In the genomic region with DNA sequence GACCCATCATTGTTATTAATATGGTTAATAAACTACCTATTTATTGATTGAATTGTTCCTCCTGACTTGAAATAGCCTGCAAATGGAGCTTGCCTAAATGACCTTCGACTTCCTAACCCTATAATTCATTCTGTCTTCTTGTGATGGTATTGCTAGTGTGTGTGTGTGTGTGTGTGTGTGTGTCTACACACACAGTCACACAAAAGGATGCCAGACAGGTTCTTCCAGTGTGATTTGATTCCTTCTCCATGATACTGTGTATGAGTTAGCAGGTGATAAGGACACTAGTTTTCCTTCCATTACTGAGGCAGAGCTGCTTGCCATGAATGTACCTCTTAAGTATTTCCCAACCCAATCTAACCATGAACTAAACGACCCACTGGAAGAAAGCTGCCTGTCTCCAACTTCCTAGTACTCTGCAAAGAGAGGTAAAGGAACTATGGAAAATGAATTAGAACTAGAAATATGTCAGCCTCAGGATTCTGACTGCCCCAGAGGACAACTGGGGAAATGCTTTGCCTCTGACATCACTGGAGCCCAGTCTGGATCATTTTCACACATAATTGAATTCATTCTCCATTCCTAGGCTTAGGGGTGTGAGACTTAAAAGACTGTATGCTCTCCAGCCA, we compare ENCODE assay signal across 8 cellular contexts. TPM values are rescaled to one million over a fixed set of nuclear protein-coding genes. Genes with fewer than 3 reads are reported as not detected.
A peak's percentile ranks its signal among the peaks of the same experiment; 100 is the strongest.
DNase-seq lines count a peak whose midpoint lies in the region; ATAC-seq, FAIRE-seq and TF ChIP-seq lines count a peak whose summit lies in the region.

No MANE protein-coding gene starts in this region.

- intact Hi-C loops in Caco-2 (cut with micrococcal nuclease; ENCODE audit: unreplicated experiment): no loop called here
- intact Hi-C loops in PC-9 (cut with micrococcal nuclease; ENCODE audit: unreplicated experiment): no loop called here
- intact Hi-C loops in endothelial cell of umbilical vein (cut with micrococcal nuclease): loop anchor here (10.0 kb wide), 1 partner anchor 269 kb away; the partner anchor contains the start of gene CSF3

- H3K27ac Mint-ChIP-seq in Caco-2 (ENCODE audit: unreplicated experiment): peak overlapping the region; percentile 69

- BruUV-seq in Caco-2 (replicated peaks; lab: Mats Ljungman, UMichigan): no TSS peak
- BruUV-seq in PC-9 (replicated peaks; lab: Mats Ljungman, UMichigan): no TSS peak
- TSS peak; percentile 81 for BruUV-seq in endothelial cell of umbilical vein (replicated peaks; lab: Mats Ljungman, UMichigan)

- no peaks in the 10 kb centered on the region for H3K9me3 Mint-ChIP-seq in Caco-2 (ENCODE audit: unreplicated experiment)

- no peaks in the 10 kb centered on the region for H3K9me3 ChIP-seq in Caco-2
- no peaks in the 10 kb centered on the region for H3K9me3 ChIP-seq in PC-9 (ENCODE audit: insufficient read depth, low read depth)
- H3K9me3 ChIP-seq in endothelial cell of umbilical vein (replicated peaks; ENCODE audit: control insufficient read depth, insufficient read depth, low read length): no peaks in the 10 kb centered on the region
- H3K9me3 ChIP-seq in neutrophil: no peaks in the 10 kb centered on the region
- no peaks in the 10 kb centered on the region for H3K9me3 ChIP-seq in effector memory CD4-positive, alpha-beta T cell (ENCODE audit: control insufficient read depth, low read length)

- DNase-seq in Caco-2 (peak; percentile 80 to 82), PC-9 (peak; percentile 57 to 97), endothelial cell of umbilical vein (ENCODE audit: low read depth, low spot score) (peak; percentile 73), NCI-H2171 (lab: John Stamatoyannopoulos, UW) (no peak), NK-92 (lab: John Stamatoyannopoulos, UW; ENCODE audit: unreplicated experiment) (no peak)
- DNase-seq in effector memory CD4-positive, alpha-beta T cell: no peak

- POLR2A ChIA-PET in Caco-2 (lab: Charles Lee) (interaction anchor here (0.6 to 0.9 kb wide), 4 partner anchors 34 to 183 kb away, joined by 3 to 4 read pairs (median 4); partner anchors contain the start of gene WIPF2), PC-9 (lab: Charles Lee; ENCODE audit: unreplicated experiment) (interaction anchor here (0.5 to 0.6 kb wide), 2 partner anchors 28 to 65 kb away, joined by 3 to 9 read pairs; partner anchors contain the start of gene WIPF2), endothelial cell of umbilical vein (lab: Charles Lee) (interaction anchor here (0.6 to 0.8 kb wide), 3 partner anchors 36 to 144 kb away, joined by 3 to 7 read pairs (median 3); partner anchors contain the start of gene CASC3)

- dilution Hi-C loops in endothelial cell of umbilical vein (cut with MboI; ENCODE audit: extremely low pct_ligation_motif_present, low sequenced_read_pairs): no loop called here

- peak overlapping the region; percentile 45 for H3K9ac ChIP-seq in endothelial cell of umbilical vein (replicated peaks; ENCODE audit: extremely low read depth, insufficient read depth, low read length)

- no peak for TF ChIP-seq POLR2A in endothelial cell of umbilical vein (IDR thresholded peaks at IDR 0.05; ENCODE audit: low read depth, low read length)

- H3K36me3 Mint-ChIP-seq in Caco-2 (ENCODE audit: insufficient read depth, unreplicated experiment): peaks cover 62% of the 10 kb centered on the region

- H3K4me3 ChIP-seq in Caco-2 (ENCODE audit: low read depth, low read length): no peak overlapping the region
- H3K4me3 ChIP-seq in PC-9: peak overlapping the region; percentile 45
- H3K4me3 ChIP-seq in endothelial cell of umbilical vein (replicated peaks in 1 of 3; ENCODE audit: insufficient read depth in 1 of 3, low read depth in 1 of 3, low read length in 3 of 3): peak overlapping the region in 1 of 3 experiments; percentile 23
- H3K4me3 ChIP-seq in neutrophil (ENCODE audit: low read depth in 1 of 2, low read length in 1 of 2): no peak overlapping the region
- no peak overlapping the region for H3K4me3 ChIP-seq in effector memory CD4-positive, alpha-beta T cell (ENCODE audit: insufficient read depth, low read depth, low read length, poor library complexity, severe bottlenecking)

- peaks cover 3% of the 10 kb centered on the region for H3K36me3 ChIP-seq in Caco-2 (ENCODE audit: control insufficient read depth, insufficient read depth, low read length)
- H3K36me3 ChIP-seq in PC-9 (ENCODE audit: low read depth): 0 out of 2 replicates have a peak, but pooled peaks cover 8% of the 10 kb centered on the region
- H3K36me3 ChIP-seq in endothelial cell of umbilical vein (ENCODE audit: control insufficient read depth in 2 of 2, extremely low read depth in 1 of 2, insufficient read depth in 2 of 2, low read length in 2 of 2): peaks cover 3 to 8% of the 10 kb centered on the region in 2 experiments
- H3K36me3 ChIP-seq in neutrophil: peaks cover 49% of the 10 kb centered on the region
- H3K36me3 ChIP-seq in effector memory CD4-positive, alpha-beta T cell (ENCODE audit: control insufficient read depth, insufficient read depth, low read length): peaks cover 21% of the 10 kb centered on the region

- FAIRE-seq in endothelial cell of umbilical vein (lab: Jason Lieb, UNC): peak; percentile 89

- H3K27ac ChIP-seq in PC-9 (peak overlapping the region; percentile 97), endothelial cell of umbilical vein (ENCODE audit: insufficient read depth, low read depth, low read length) (peak overlapping the region; percentile 78), neutrophil (peak overlapping the region; percentile 50)
- no peak overlapping the region for H3K27ac ChIP-seq in effector memory CD4-positive, alpha-beta T cell (ENCODE audit: insufficient read depth, low read length, poor library complexity, severe bottlenecking)

- peaks cover 26% of the 10 kb centered on the region for H3K79me2 ChIP-seq in PC-9 (ENCODE audit: low read depth)
- H3K79me2 ChIP-seq in endothelial cell of umbilical vein (ENCODE audit: control insufficient read depth, insufficient read depth, low read length): peaks cover 8% of the 10 kb centered on the region

- CTCF ChIA-PET in Caco-2 (lab: Charles Lee) (interaction anchor here (0.6 to 1.4 kb wide), 4 partner anchors 65 to 786 kb away, joined by 3 to 7 read pairs (median 4); partner anchors contain the start of gene WIPF2), PC-9 (lab: Charles Lee) (interaction anchor here (0.6 to 1.1 kb wide), 3 partner anchors 65 to 114 kb away, joined by 3 to 5 read pairs (median 3); partner anchors contain the start of gene WIPF2), endothelial cell of umbilical vein (lab: Charles Lee) (interaction anchor here (0.6 to 2.4 kb wide), 6 partner anchors 8 to 93 kb away, joined by 3 to 13 read pairs (median 8); partner anchors contain the start of gene WIPF2)

- peaks cover 67% of the 10 kb centered on the region for H3F3A ChIP-seq in PC-9 (ENCODE audit: insufficient read depth, low read depth)

- H3K9me2 ChIP-seq in PC-9 (ENCODE audit: insufficient read depth): no peaks in the 10 kb centered on the region

- no peak overlapping the region for H2AFZ ChIP-seq in PC-9
- no peak overlapping the region for H2AFZ ChIP-seq in endothelial cell of umbilical vein (ENCODE audit: low read depth, low read length)

- H3K4me1 Mint-ChIP-seq in Caco-2 (ENCODE audit: low read depth, unreplicated experiment): peaks cover 15% of the 10 kb centered on the region

- H3K4me3 Mint-ChIP-seq in Caco-2 (ENCODE audit: unreplicated experiment): peak overlapping the region; percentile 37

- no peaks in the 10 kb centered on the region for H3K9me1 ChIP-seq in endothelial cell of umbilical vein (replicated peaks; ENCODE audit: control insufficient read depth, extremely low read depth, insufficient read depth, low read length)

- ATAC-seq in HG03460 (IDR thresholded peaks at IDR 0.05; ENCODE audit: unreplicated experiment): no peak

- peak overlapping the region; percentile 74 for H3K4me2 ChIP-seq in PC-9
- H3K4me2 ChIP-seq in endothelial cell of umbilical vein (ENCODE audit: insufficient read depth, low read length): peak overlapping the region; percentile 83

- TF ChIP-seq CTCF in Caco-2 (IDR thresholded peaks at IDR 0.05; ENCODE audit: insufficient read depth in 1 of 2, low read depth in 1 of 2, low read length in 1 of 2, severe bottlenecking in 1 of 2, unreplicated experiment in 1 of 2) (no peak), PC-9 (conservative IDR thresholded peaks at IDR 0.05) (peak; percentile 42; the same call in 1 of the 2 replicates), endothelial cell of umbilical vein (IDR thresholded peaks at IDR 0.05; ENCODE audit: extremely low read depth in 1 of 2, insufficient read depth in 1 of 2, low read depth in 1 of 2, low read length in 2 of 2) (peak in 1 of 2 donors; percentile 37), neutrophil (IDR thresholded peaks at IDR 0.05) (no peak)

- peaks cover 24% of the 10 kb centered on the region for H3K4me1 ChIP-seq in Caco-2
- peaks cover 64% of the 10 kb centered on the region for H3K4me1 ChIP-seq in PC-9 (replicated peaks; ENCODE audit: insufficient read depth)
- H3K4me1 ChIP-seq in endothelial cell of umbilical vein (ENCODE audit: control insufficient read depth, extremely low read depth, insufficient read depth, low read length): peaks cover 29% of the 10 kb centered on the region
- H3K4me1 ChIP-seq in neutrophil (ENCODE audit: control insufficient read depth in 1 of 2, insufficient read depth in 1 of 2, low read depth in 1 of 2, low read length in 1 of 2): peaks cover 15% of the 10 kb centered on the region in 2 experiments
- H3K4me1 ChIP-seq in effector memory CD4-positive, alpha-beta T cell (ENCODE audit: control insufficient read depth, insufficient read depth, low read length, poor library complexity, severe bottlenecking): peaks cover 9% of the 10 kb centered on the region

- no peaks in the 10 kb centered on the region for H3K27me3 Mint-ChIP-seq in Caco-2 (ENCODE audit: insufficient read depth, unreplicated experiment)

- H3K27me3 ChIP-seq in Caco-2 (replicated peaks; ENCODE audit: control insufficient read depth, insufficient read depth, low read length) (no peaks in the 10 kb centered on the region), PC-9 (ENCODE audit: insufficient read depth, low read depth) (no peaks in the 10 kb centered on the region), endothelial cell of umbilical vein (ENCODE audit: control insufficient read depth in 2 of 2, insufficient read depth in 2 of 2, low read length in 2 of 2) (no peaks in the 10 kb centered on the region), neutrophil (no peaks in the 10 kb centered on the region)
- H3K27me3 ChIP-seq in effector memory CD4-positive, alpha-beta T cell (replicated peaks; ENCODE audit: control insufficient read depth, insufficient read depth, low read length, poor library complexity, severe bottlenecking): no peaks in the 10 kb centered on the region

- no peaks in the 10 kb centered on the region for H4K20me1 ChIP-seq in PC-9 (ENCODE audit: insufficient read depth)
- no peaks in the 10 kb centered on the region for H4K20me1 ChIP-seq in endothelial cell of umbilical vein (replicated peaks; ENCODE audit: control insufficient read depth, extremely low read depth, insufficient read depth, low read length)

RNA-seq across cellular contexts. Expression of gene CDC6, which starts 3.5 kb away (rescaled TPM):
- total RNA-seq in Caco-2 (2022) (86.1 and 96.4 TPM in 2 replicates), PC-9 (2021) (37.8 and 44.9 TPM in 2 replicates), endothelial cell of umbilical vein (49.9 and 55.2 TPM in 2 replicates)
- 13.4 and 15.5 TPM in 2 replicates for polyA plus RNA-seq in endothelial cell of umbilical vein
- polyA plus RNA-seq in endothelial cell of umbilical vein (2011; cell fraction: cytosol; rRNA removed): 25.1 and 29.1 TPM in 2 replicates
- polyA plus RNA-seq in endothelial cell of umbilical vein (2011; cell fraction: nucleus; rRNA removed): 31.9 and 52.5 TPM in 2 replicates
- polyA plus RNA-seq in endothelial cell of umbilical vein (2012): 18.0 and 33.6 TPM in 2 replicates
- polyA minus RNA-seq in endothelial cell of umbilical vein: 17.1 and 22.1 TPM in 2 replicates
- polyA minus RNA-seq in endothelial cell of umbilical vein (2011; cell fraction: cytosol; rRNA and poly(A)+ RNA removed): 40.0 TPM
- polyA minus RNA-seq in endothelial cell of umbilical vein (2011; cell fraction: nucleus; rRNA and poly(A)+ RNA removed): 31.5 and 42.2 TPM in 2 replicates

RNA-seq across cellular contexts. Expression of gene RARA, which starts 24.8 kb away (rescaled TPM):
- 26.6 and 27.6 TPM in 2 replicates for total RNA-seq in Caco-2 (2022)
- total RNA-seq in PC-9 (2021): 21.5 and 21.8 TPM in 2 replicates
- total RNA-seq in endothelial cell of umbilical vein: 37.8 and 43.4 TPM in 2 replicates
- 11.2 and 11.9 TPM in 2 replicates for polyA plus RNA-seq in endothelial cell of umbilical vein
- polyA plus RNA-seq in endothelial cell of umbilical vein (2011; cell fraction: cytosol; rRNA removed): 11.3 and 13.6 TPM in 2 replicates
- polyA plus RNA-seq in endothelial cell of umbilical vein (2011; cell fraction: nucleus; rRNA removed): 9.9 and 12.3 TPM in 2 replicates
- polyA plus RNA-seq in endothelial cell of umbilical vein (2012): 27.6 and 34.9 TPM in 2 replicates
- 11.6 and 20.5 TPM in 2 replicates for polyA minus RNA-seq in endothelial cell of umbilical vein
- 6.7 TPM for polyA minus RNA-seq in endothelial cell of umbilical vein (2011; cell fraction: cytosol; rRNA and poly(A)+ RNA removed)
- polyA minus RNA-seq in endothelial cell of umbilical vein (2011; cell fraction: nucleus; rRNA and poly(A)+ RNA removed): 8.0 and 10.0 TPM in 2 replicates

Comparison
In these comparisons a context has a peak if more than half of its experiments do, and no peak if none do; other contexts are left out.
1. DNase-seq: peak in Caco-2 (2 of 2), PC-9 (2 of 2) and endothelial cell of umbilical vein (single experiment); none in effector memory CD4-positive, alpha-beta T cell (0 of 3), NCI-H2171 (single experiment) and NK-92 (single experiment).